ENCODE assay signal across 1 cellular context in genomic region chr3:112990672-112991602, GRCh38.
TF ChIP-seq lines count a peak whose summit lies in the region.

Gene GTPBP8 (plus strand): TSS chr3:112990984. CDS start chr3:112991000, 16 bp downstream.

TF ChIP-seq in HEK293, 187 proteins besides CTCF, POLR2A, EP300 and RAD21 (continued from another document and continues in another):
- TF ChIP-seq ZNF362 (tag by site-specific recombination; IDR thresholded peaks at IDR 0.05) (no peak), PRDM4 (tag by site-specific recombination; IDR thresholded peaks at IDR 0.05) (no peak), ZNF768 (tag by site-specific recombination; IDR thresholded peaks at IDR 0.05) (no peak), ZSCAN30 (tag by site-specific recombination; IDR thresholded peaks at IDR 0.05) (peak; percentile 21), ZNF600 (tag by site-specific recombination; IDR thresholded peaks at IDR 0.05) (0 out of 2 replicates have a peak, but pooled peaks have one; percentile 11), ZNF354C (tag by site-specific recombination; IDR thresholded peaks at IDR 0.05; ENCODE audit: borderline replicate concordance, low read depth) (no peak), ZBTB11 (tag by site-specific recombination; conservative IDR thresholded peaks at IDR 0.05; ENCODE audit: low read depth) (peak; percentile 96), ZNF23 (tag by site-specific recombination; IDR thresholded peaks at IDR 0.05; ENCODE audit: borderline replicate concordance) (no peak), ZNF677 (tag by site-specific recombination; IDR thresholded peaks at IDR 0.05) (no peak), ZNF37A (tag by site-specific recombination; IDR thresholded peaks at IDR 0.05) (no peak), ZNF366 (tag by site-specific recombination; conservative IDR thresholded peaks at IDR 0.05) (0 out of 2 replicates have a peak, but pooled peaks have one; percentile 16), INSM2 (tag by site-specific recombination; IDR thresholded peaks at IDR 0.05) (0 out of 2 replicates have a peak, but pooled peaks have one; percentile 25), TRIM28 (IDR thresholded peaks at IDR 0.05; ENCODE audit: borderline replicate concordance, low read length) (no peak), ZNF280D (tag by site-specific recombination; IDR thresholded peaks at IDR 0.05) (no peak), YY2 (tag by site-specific recombination; IDR thresholded peaks at IDR 0.05) (peak; percentile 92), ZNF670 (tag by site-specific recombination; IDR thresholded peaks at IDR 0.05; ENCODE audit: low read depth) (no peak), TSHZ1 (tag by site-specific recombination; IDR thresholded peaks at IDR 0.05; ENCODE audit: borderline replicate concordance) (no peak), ZNF114 (tag by site-specific recombination; IDR thresholded peaks at IDR 0.05) (no peak), ZNF449 (tag by site-specific recombination; IDR thresholded peaks at IDR 0.05) (no peak), ZNF10 (tag by site-specific recombination; IDR thresholded peaks at IDR 0.05) (no peak; the same call in 1 of the 2 replicates), PATZ1 (tag by site-specific recombination; IDR thresholded peaks at IDR 0.05) (no peak), ZNF785 (tag by site-specific recombination; IDR thresholded peaks at IDR 0.05) (no peak), ZNF121 (tag by site-specific recombination; IDR thresholded peaks at IDR 0.05) (no peak), ZNF214 (tag by site-specific recombination; IDR thresholded peaks at IDR 0.05; ENCODE audit: borderline replicate concordance) (no peak), ZNF660 (tag by site-specific recombination; IDR thresholded peaks at IDR 0.05) (peak; percentile 6; the same call in 1 of the 2 replicates), HOXA7 (CRISPR knock-in tag; IDR thresholded peaks at IDR 0.05; ENCODE audit: borderline replicate concordance) (no peak), ZFP37 (tag by site-specific recombination; IDR thresholded peaks at IDR 0.05) (0 out of 2 replicates have a peak, but pooled peaks have one; percentile 54), ZNF311 (tag by site-specific recombination; IDR thresholded peaks at IDR 0.05; ENCODE audit: borderline replicate concordance) (no peak), GLI4 (tag by site-specific recombination; IDR thresholded peaks at IDR 0.05) (peak; percentile 70; the same call in 1 of the 2 replicates), AEBP2 (tag by site-specific recombination; IDR thresholded peaks at IDR 0.05; ENCODE audit: borderline replicate concordance) (no peak), ZNF335 (tag by site-specific recombination; conservative IDR thresholded peaks at IDR 0.05) (peak; percentile 95), ZNF324 (tag by site-specific recombination; IDR thresholded peaks at IDR 0.05) (peak; percentile 30; the same call in 1 of the 2 replicates), ZNF488 (tag by site-specific recombination; IDR thresholded peaks at IDR 0.05) (no peak), MEIS1 (CRISPR knock-in tag; IDR thresholded peaks at IDR 0.05; ENCODE audit: borderline replicate concordance) (no peak), ZNF837 (tag by site-specific recombination; IDR thresholded peaks at IDR 0.05) (no peak), ZNF530 (tag by site-specific recombination; IDR thresholded peaks at IDR 0.05; ENCODE audit: low read depth) (no peak)
